ENCODE assay signal across 31 cellular contexts in genomic region chr6:151803743-151804142, GRCh38. TPM values are rescaled to one million over a fixed set of nuclear protein-coding genes. Genes with fewer than 3 reads are reported as not detected.
"Had no signal": no experiment of that assay in that cellular context is flagged by ENCODE, and none has a peak within 500 bp of the region (broad histone marks: within the 10 kb centered on the region; RNA-seq: fewer than 3 reads in every experiment).

No MANE protein-coding gene starts in this region.

- H3K9me3 Mint-ChIP-seq: activated CD4-positive, alpha-beta memory T cell treated with anti-CD3 and anti-CD28 coated beads, Interleukin-2, amount 10 ng/mL, durations not matched to agents 7 days and 5 days; activated naive CD8-positive, alpha-beta T cell treated with anti-CD3 and anti-CD28 coated beads for 36 hours; central memory CD8-positive, alpha-beta T cell had no signal

- DNase-seq: activated CD4-positive, alpha-beta memory T cell treated with anti-CD3 and anti-CD28 coated beads, Interleukin-2, amount 10 ng/mL, durations not matched to agents 7 days and 5 days; activated CD4-positive, alpha-beta T cell treated with anti-CD3 and anti-CD28 coated beads for 1 hour; activated CD4-positive, alpha-beta T cell treated with anti-CD3 and anti-CD28 coated beads for 48 hours; activated CD4-positive, CD25-positive, alpha-beta regulatory T cell; activated CD8-positive, alpha-beta memory T cell treated with anti-CD3 and anti-CD28 coated beads for 24 hours; activated CD8-positive, alpha-beta memory T cell treated with anti-CD3 and anti-CD28 coated beads, Interleukin-2, amount 10 ng/mL, durations not matched to agents 7 days and 5 days; activated CD8-positive, alpha-beta memory T cell treated with anti-CD3 and anti-CD28 coated beads, Interleukin-2, amount 50 U/mL, for 48 hours; activated effector memory CD4-positive, alpha-beta T cell treated with Interleukin-2 at 50 U/mL for 16 hours; activated naive CD4-positive, alpha-beta T cell; activated naive CD4-positive, alpha-beta T cell treated with anti-CD3 and anti-CD28 coated beads, Interleukin-2, amount 50 U/mL, for 16 hours; activated naive CD8-positive, alpha-beta T cell treated with anti-CD3 and anti-CD28 coated beads for 36 hours; activated T-cell treated with anti-CD3 and anti-CD28 coated beads, Interleukin-2, amount 50 U/mL, for 48 hours; amniotic stem cell; aorta; MM.1S; MV-4-11; NCI-H1092; NCI-H1436 treated with DMSO at 0.1 percent for 48 hours; NCI-H1694 treated with DMSO at 0.1 percent for 48 hours; NCI-H2029; NCI-H345; NCI-H524 treated with DMSO at 0.1 percent for 48 hours; NK-92 treated with Interleukin-12 subunit alpha and Interleukin-12 subunit beta, amount 100 ng/mL, for 24 hours; Right ventricle myocardium superior; SJCRH30; T1000; WERI-Rb-1 had no signal

- H3K4me3 ChIP-seq: cardiac muscle cell, SJCRH30, SK-N-MC had no signal

- H3K27me3 ChIP-seq: SJCRH30 had no signal

- H3K27ac Mint-ChIP-seq: activated CD4-positive, alpha-beta memory T cell treated with anti-CD3 and anti-CD28 coated beads, Interleukin-2, amount 10 ng/mL, durations not matched to agents 7 days and 5 days; activated CD8-positive, alpha-beta memory T cell treated with anti-CD3 and anti-CD28 coated beads, Interleukin-2, amount 10 ng/mL, durations not matched to agents 7 days and 5 days; activated naive CD8-positive, alpha-beta T cell treated with anti-CD3 and anti-CD28 coated beads for 36 hours had no signal

- H3K4me1 ChIP-seq: SJCRH30 had no signal

- ATAC-seq: activated CD8-positive, alpha-beta memory T cell treated with anti-CD3 and anti-CD28 coated beads, Interleukin-2, amount 10 ng/mL, durations not matched to agents 7 days and 5 days had no signal

- H3K9me3 ChIP-seq: SJCRH30 had no signal

- H3K27ac ChIP-seq: cardiac muscle cell, KMS-11, SJCRH30, SK-N-MC, WERI-Rb-1 had no signal

- H3K4me3 Mint-ChIP-seq: activated CD4-positive, alpha-beta memory T cell treated with anti-CD3 and anti-CD28 coated beads, Interleukin-2, amount 10 ng/mL, durations not matched to agents 7 days and 5 days; activated CD8-positive, alpha-beta memory T cell treated with anti-CD3 and anti-CD28 coated beads, Interleukin-2, amount 10 ng/mL, durations not matched to agents 7 days and 5 days; activated naive CD8-positive, alpha-beta T cell treated with anti-CD3 and anti-CD28 coated beads for 36 hours; central memory CD8-positive, alpha-beta T cell had no signal

- H3K36me3 Mint-ChIP-seq: activated CD8-positive, alpha-beta memory T cell treated with anti-CD3 and anti-CD28 coated beads, Interleukin-2, amount 10 ng/mL, durations not matched to agents 7 days and 5 days; activated naive CD8-positive, alpha-beta T cell treated with anti-CD3 and anti-CD28 coated beads for 36 hours had no signal

- H3K36me3 ChIP-seq: cardiac muscle cell, SJCRH30, WERI-Rb-1 had no signal

RNA-seq across cellular contexts. Expression of gene ESR1, which starts 3.7 kb away (rescaled TPM):
- total RNA-seq: SJCRH30 had no signal
